1 cellular context compared by ENCODE assay signal in genomic region chr17:75632428-75632827, GRCh38.
TF ChIP-seq lines count a peak whose summit lies in the region.

No MANE protein-coding gene starts in this region.

TF ChIP-seq in H1, 55 proteins besides CTCF, POLR2A, EP300 and RAD21:
- no peak for TF ChIP-seq BRCA1 (IDR thresholded peaks at IDR 0.05; ENCODE audit: low read depth, low read length)
- no peak for TF ChIP-seq RBBP5 (IDR thresholded peaks at IDR 0.05; ENCODE audit: borderline replicate concordance, low read depth, low read length)
- no peak for TF ChIP-seq KDM1A (IDR thresholded peaks at IDR 0.05; ENCODE audit: borderline replicate concordance, low read length)
- no peak for TF ChIP-seq YY1 (IDR thresholded peaks at IDR 0.05; ENCODE audit: low read depth, low read length)
- TF ChIP-seq SIRT6 (IDR thresholded peaks at IDR 0.05; ENCODE audit: low read length), result no peak
- no peak for TF ChIP-seq ZNF274 (IDR thresholded peaks at IDR 0.05; ENCODE audit: borderline replicate concordance, extremely low read depth, low read length)
- TF ChIP-seq SAP30 (IDR thresholded peaks at IDR 0.05; ENCODE audit: insufficient read depth, insufficient replicate concordance, low read length), result no peak
- no peak for TF ChIP-seq CREB1 (IDR thresholded peaks at IDR 0.05)
- no peak for TF ChIP-seq ASH2L (IDR thresholded peaks at IDR 0.05; ENCODE audit: low read length)
- TF ChIP-seq EZH2 (IDR thresholded peaks at IDR 0.05; ENCODE audit: low read depth, low read length, severe bottlenecking), result no peak
- no peak for TF ChIP-seq BACH1 (IDR thresholded peaks at IDR 0.05; ENCODE audit: low read length)
- no peak for TF ChIP-seq SUZ12 (IDR thresholded peaks at IDR 0.05; ENCODE audit: low read length)
- no peak for TF ChIP-seq TAF1 (IDR thresholded peaks at IDR 0.05; ENCODE audit: low read depth, low read length)
- no peak for TF ChIP-seq FOSL1 (IDR thresholded peaks at IDR 0.05; ENCODE audit: insufficient read depth, low read depth, low read length)
- no peak for TF ChIP-seq TBP (IDR thresholded peaks at IDR 0.05; ENCODE audit: low read depth, low read length)
- TF ChIP-seq, protein P1, sequence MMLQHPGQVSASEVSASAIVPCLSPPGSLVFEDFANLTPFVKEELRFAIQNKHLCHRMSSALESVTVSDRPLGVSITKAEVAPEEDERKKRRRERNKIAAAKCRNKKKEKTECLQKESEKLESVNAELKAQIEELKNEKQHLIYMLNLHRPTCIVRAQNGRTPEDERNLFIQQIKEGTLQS (IDR thresholded peaks at IDR 0.05; ENCODE audit: insufficient read depth, low read depth, low read length), result no peak
- no peak for TF ChIP-seq HDAC6 (IDR thresholded peaks at IDR 0.05; ENCODE audit: low read depth, low read length)
- TF ChIP-seq, protein P2, sequence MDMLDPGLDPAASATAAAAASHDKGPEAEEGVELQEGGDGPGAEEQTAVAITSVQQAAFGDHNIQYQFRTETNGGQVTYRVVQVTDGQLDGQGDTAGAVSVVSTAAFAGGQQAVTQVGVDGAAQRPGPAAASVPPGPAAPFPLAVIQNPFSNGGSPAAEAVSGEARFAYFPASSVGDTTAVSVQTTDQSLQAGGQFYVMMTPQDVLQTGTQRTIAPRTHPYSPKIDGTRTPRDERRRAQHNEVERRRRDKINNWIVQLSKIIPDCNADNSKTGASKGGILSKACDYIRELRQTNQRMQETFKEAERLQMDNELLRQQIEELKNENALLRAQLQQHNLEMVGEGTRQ (IDR thresholded peaks at IDR 0.05; ENCODE audit: low read length), result no peak
- TF ChIP-seq BCL11A (IDR thresholded peaks at IDR 0.05; ENCODE audit: low read depth in 2 of 2, low read length in 2 of 2), result no peak
- TF ChIP-seq CHD1 (IDR thresholded peaks at IDR 0.05; ENCODE audit: low read depth, low read length), result no peak
